ENCODE assay signal across 9 cellular contexts in genomic region chr17:47717261-47717697, GRCh38. TPM values are rescaled to one million over a fixed set of nuclear protein-coding genes. Genes with fewer than 3 reads are reported as not detected.
A peak's percentile ranks its signal among the peaks of the same experiment; 100 is the strongest.
DNase-seq lines count a peak whose midpoint lies in the region; ATAC-seq and TF ChIP-seq lines count a peak whose summit lies in the region.
"Had no signal": no experiment of that assay in that cellular context is flagged by ENCODE, and none has a peak within 500 bp of the region (broad histone marks: within the 10 kb centered on the region; RNA-seq: fewer than 3 reads in every experiment).

No MANE protein-coding gene starts in this region.

- no peak overlapping the region for H3K4me2 ChIP-seq in DOHH2 (ENCODE audit: low read length)

- H3K4me3 ChIP-seq in DOHH2 (ENCODE audit: low read length) (no peak overlapping the region), HAP-1 (no peak overlapping the region)

- H3K79me2 ChIP-seq in DOHH2 (ENCODE audit: control insufficient read depth, low read length) = no peaks in the 10 kb centered on the region

- H3F3A ChIP-seq in DOHH2 (ENCODE audit: control insufficient read depth, insufficient read depth) = no peaks in the 10 kb centered on the region

- no peaks in the 10 kb centered on the region for H3K9me2 ChIP-seq in DOHH2 (replicated peaks; ENCODE audit: control insufficient read depth, low read length)

- peak; percentile 20 for TF ChIP-seq CTCF in DOHH2 (IDR thresholded peaks at IDR 0.05; ENCODE audit: low read depth, low read length, poor library complexity, severe bottlenecking)
- peak; percentile 28; the same call in 1 of the 2 replicates for TF ChIP-seq CTCF in LNCAP (IDR thresholded peaks at IDR 0.05)

- H3K27ac ChIP-seq in DOHH2 (ENCODE audit: low read depth, low read length) = no peak overlapping the region

- no peaks in the 10 kb centered on the region for H3K36me3 Mint-ChIP-seq in natural killer cell treated with Interleukin-12 subunit alpha and Interleukin-12 subunit beta and Interleukin-15 and Interleukin-18, amount 100 ng/mL, for 72 hours

- H3K27me3 ChIP-seq in DOHH2 (ENCODE audit: control insufficient read depth, low read length) (peaks cover 68% of the 10 kb centered on the region), HAP-1 (ENCODE audit: low read depth) (peaks cover 56% of the 10 kb centered on the region)

- DNase-seq in amniotic epithelial cell (ENCODE audit: low read depth) = peak; percentile 22
- DNase-seq in natural killer cell treated with Interleukin-12 subunit alpha and Interleukin-12 subunit beta and Interleukin-15 and Interleukin-18, amount 100 ng/mL, for 72 hours (ENCODE audit: low spot score) = no peak
- no peak for DNase-seq in NCI-H510A treated with DMSO at 0.1 percent for 48 hours (lab: John Stamatoyannopoulos, UW)
- no peak for DNase-seq in NCI-H524 (lab: John Stamatoyannopoulos, UW)
- DNase-seq in HAP-1 (ENCODE audit: low spot score in 2 of 2) = no peak
- DNase-seq: NCI-H1105 had no signal

- peak in 1 of 2 donors; percentile 0 for ATAC-seq in natural killer cell treated with Interleukin-12 subunit alpha and Interleukin-12 subunit beta and Interleukin-15 and Interleukin-18, amount 100 ng/mL, for 72 hours
- ATAC-seq in GM18870 (IDR thresholded peaks at IDR 0.05; ENCODE audit: unreplicated experiment) = no peak

- no peaks in the 10 kb centered on the region for H3K27me3 Mint-ChIP-seq in natural killer cell treated with Interleukin-12 subunit alpha and Interleukin-12 subunit beta and Interleukin-15 and Interleukin-18, amount 100 ng/mL, for 72 hours

- no peaks in the 10 kb centered on the region; the same call in 1 of the 2 replicates for H4K20me1 ChIP-seq in DOHH2 (ENCODE audit: control insufficient read depth, insufficient read depth, low read depth, low read length)

- H3K4me1 ChIP-seq in DOHH2 (ENCODE audit: control insufficient read depth, low read length) (peaks cover 22% of the 10 kb centered on the region), HAP-1 (no peaks in the 10 kb centered on the region)

- H3K27ac Mint-ChIP-seq in natural killer cell treated with Interleukin-12 subunit alpha and Interleukin-12 subunit beta and Interleukin-15 and Interleukin-18, amount 100 ng/mL, for 72 hours = peak overlapping the region; percentile 92 to 97

- no peaks in the 10 kb centered on the region for H3K9me3 ChIP-seq in DOHH2 (ENCODE audit: control insufficient read depth, insufficient read depth, low read length)
- H3K9me3 ChIP-seq in HAP-1 = no peaks in the 10 kb centered on the region

- H3K36me3 ChIP-seq in DOHH2 (ENCODE audit: control insufficient read depth, low read length) = no peaks in the 10 kb centered on the region
- no peaks in the 10 kb centered on the region for H3K36me3 ChIP-seq in HAP-1 (replicated peaks)

- H3K9me3 Mint-ChIP-seq in natural killer cell treated with Interleukin-12 subunit alpha and Interleukin-12 subunit beta and Interleukin-15 and Interleukin-18, amount 100 ng/mL, for 72 hours = no peaks in the 10 kb centered on the region

- H3K4me1 Mint-ChIP-seq in natural killer cell treated with Interleukin-12 subunit alpha and Interleukin-12 subunit beta and Interleukin-15 and Interleukin-18, amount 100 ng/mL, for 72 hours (ENCODE audit: low read depth in 2 of 2) = peaks cover 90 to 93% of the 10 kb centered on the region in 2 donors

- in situ Hi-C loops in HAP-1 (cut with MboI; ENCODE audit: low sequenced_read_pairs) = no loop called here

- H3K4me3 Mint-ChIP-seq in natural killer cell treated with Interleukin-12 subunit alpha and Interleukin-12 subunit beta and Interleukin-15 and Interleukin-18, amount 100 ng/mL, for 72 hours = peak overlapping the region; percentile 89

RNA-seq across cellular contexts. Expression of gene TBX21, which starts 15.8 kb away (rescaled TPM):
- total RNA-seq in natural killer cell treated with Interleukin-12 subunit alpha and Interleukin-12 subunit beta and Interleukin-15 and Interleukin-18, amount 100 ng/mL, for 72 hours = 100 to 1,000 TPM; 234 to 437 TPM

RNA-seq across cellular contexts. Expression of gene TBKBP1, which starts 23.3 kb away (rescaled TPM):
- total RNA-seq in natural killer cell treated with Interleukin-12 subunit alpha and Interleukin-12 subunit beta and Interleukin-15 and Interleukin-18, amount 100 ng/mL, for 72 hours = 10 to 100 TPM; 13.1 to 22.6 TPM
